26 cellular contexts compared by ENCODE assay signal in genomic region chr9:21580636-21581353, GRCh38.
A peak's percentile ranks its signal among the peaks of the same experiment; 100 is the strongest.
DNase-seq lines count a peak whose midpoint lies in the region; ATAC-seq, FAIRE-seq and TF ChIP-seq lines count a peak whose summit lies in the region.
"Had no signal": no experiment of that assay in that cellular context is flagged by ENCODE, and none has a peak within 500 bp of the region (broad histone marks: within the 10 kb centered on the region; RNA-seq: fewer than 3 reads in every experiment).

No MANE protein-coding gene starts in this region.

- peak; percentile 85 for FAIRE-seq in A549 (lab: Jason Lieb, UNC)
- FAIRE-seq: HepG2 had no signal

- ATAC-seq in A549 (peak in 1 of 2 experiments; percentile 55; a peak in 3 of 6 replicates), GM19035 (IDR thresholded peaks at IDR 0.05; ENCODE audit: unreplicated experiment) (no peak), omental fat pad (ENCODE audit: low FRiP score) (no peak)
- ATAC-seq: activated T-cell treated with anti-CD3 and anti-CD28 coated beads, Interleukin-2, amount 50 U/mL, for 4 hours; HepG2; left cardiac atrium; naive thymus-derived CD4-positive, alpha-beta T cell; right lobe of liver had no signal

- no peaks in the 10 kb centered on the region for H3K9me3 ChIP-seq in A549
- H3K9me3 ChIP-seq: esophagus squamous epithelium, right lobe of liver had no signal

- H3K27ac Mint-ChIP-seq in HFFc6 = peak overlapping the region; percentile 66
- H3K27ac Mint-ChIP-seq: activated CD4-positive, alpha-beta memory T cell treated with anti-CD3 and anti-CD28 coated beads, Interleukin-2, amount 10 ng/mL, durations not matched to agents 7 days and 5 days; naive thymus-derived CD4-positive, alpha-beta T cell had no signal

- 0 out of 5 replicates have a peak, but pooled peaks of 1 of the 2 experiments have one; percentile 20 for TF ChIP-seq EP300 in A549 (IDR thresholded peaks at IDR 0.05)

- DNase-seq in A549 (ENCODE audit: low read depth in 1 of 2, low spot score in 1 of 2) (peak in 1 of 2 experiments; percentile 92), HFFc6 (no peak), astrocyte of the hippocampus (ENCODE audit: low read depth, low spot score) (peak; percentile 48), iris pigment epithelial cell (ENCODE audit: low read depth) (peak; percentile 85), glomerular visceral epithelial cell (ENCODE audit: extremely low spot score) (no peak), D341Med (ENCODE audit: low spot score) (no peak), omental fat pad (ENCODE audit: low spot score) (no peak)
- DNase-seq: ACHN; activated CD4-positive, alpha-beta memory T cell treated with anti-CD3 and anti-CD28 coated beads, Interleukin-2, amount 10 ng/mL, durations not matched to agents 7 days and 5 days; activated naive CD4-positive, alpha-beta T cell treated with Interleukin-2 at 50 U/mL for 16 hours; activated T-cell treated with anti-CD3 and anti-CD28 coated beads, Interleukin-2, amount 50 U/mL, for 4 hours; anterior cingulate cortex; C1 segment of cervical spinal cord; effector CD8-positive, alpha-beta T cell; esophagus squamous epithelium; glutamatergic neuron; left cardiac atrium; mesendoderm; naive thymus-derived CD4-positive, alpha-beta T cell; NCI-H1105 treated with DMSO at 0.1 percent for 48 hours; NCI-H510A treated with DMSO at 0.1 percent for 48 hours; right lobe of liver; RPMI8226; T1000 had no signal

- no peaks in the 10 kb centered on the region for H3K9me3 Mint-ChIP-seq in HFFc6
- H3K9me3 Mint-ChIP-seq: activated CD4-positive, alpha-beta memory T cell treated with anti-CD3 and anti-CD28 coated beads, Interleukin-2, amount 10 ng/mL, durations not matched to agents 7 days and 5 days; activated T-cell treated with anti-CD3 and anti-CD28 coated beads, Interleukin-2, amount 50 U/mL, for 4 hours; naive thymus-derived CD4-positive, alpha-beta T cell had no signal

- CTCF ChIA-PET in A549 (lab: Yijun Ruan, JAX) = interaction anchor here (0.6 to 1.6 kb wide), 8 partner anchors 7 to 146 kb away, joined by 3 to 4 read pairs (median 3); no protein-coding TSS in a partner anchor

- peaks cover 86% of the 10 kb centered on the region for H3K4me1 ChIP-seq in A549
- H3K4me1 ChIP-seq: right lobe of liver had no signal

- peak overlapping the region; percentile 93 to 97 for H3K27ac ChIP-seq in A549
- H3K27ac ChIP-seq: right lobe of liver had no signal

- H3K4me1 Mint-ChIP-seq in HFFc6 (ENCODE audit: low read depth) = peaks cover 90% of the 10 kb centered on the region

- POLR2A ChIA-PET in A549 (lab: Yijun Ruan, JAX) = interaction anchor here (0.7 to 5.5 kb wide), 8 partner anchors 9 to 102 kb away, joined by 3 to 21 read pairs (median 8); no protein-coding TSS in a partner anchor

- peak overlapping the region; percentile 16 for H3K4me3 ChIP-seq in A549
- H3K4me3 ChIP-seq: esophagus squamous epithelium, right lobe of liver had no signal

- H3K36me3 Mint-ChIP-seq in HFFc6 (ENCODE audit: low read depth) = peaks cover 19% of the 10 kb centered on the region
- H3K36me3 Mint-ChIP-seq: naive thymus-derived CD4-positive, alpha-beta T cell had no signal

- TF ChIP-seq CTCF in A549 (IDR thresholded peaks at IDR 0.05) (no peak), HFFc6 (IDR thresholded peaks at IDR 0.05) (no peak), omental fat pad (IDR thresholded peaks at IDR 0.05) (no peak)

- TF ChIP-seq RAD21 in A549 (conservative IDR thresholded peaks at IDR 0.05 in 1 of 2, IDR thresholded peaks at IDR 0.05 in 1 of 2) = no peak

- WGBS in A549 (ENCODE audit: missing lambda C conversion rate) = 1% methylated on average over 11 of the region's 11 CpGs

- H3K4me2 ChIP-seq in A549 = peak overlapping the region; percentile 96

- H3K27me3 Mint-ChIP-seq in HFFc6 (ENCODE audit: insufficient read depth) = peaks cover 3% of the 10 kb centered on the region; the same call in 1 of the 2 replicates

- TF ChIP-seq POLR2A in A549 (IDR thresholded peaks at IDR 0.05; ENCODE audit: low read length) = no peak

- peak overlapping the region; percentile 7; the same call in 1 of the 2 replicates for H3K4me3 Mint-ChIP-seq in HFFc6
- H3K4me3 Mint-ChIP-seq: activated CD4-positive, alpha-beta memory T cell treated with anti-CD3 and anti-CD28 coated beads, Interleukin-2, amount 10 ng/mL, durations not matched to agents 7 days and 5 days; activated T-cell treated with anti-CD3 and anti-CD28 coated beads, Interleukin-2, amount 50 U/mL, for 4 hours; naive thymus-derived CD4-positive, alpha-beta T cell had no signal

TF ChIP-seq in A549, 52 proteins besides CTCF, POLR2A, EP300 and RAD21 (continues in another document):
- TF ChIP-seq ZNF302 (CRISPR knock-in tag; IDR thresholded peaks at IDR 0.05) (no peak), MAFK (IDR thresholded peaks at IDR 0.05; ENCODE audit: partially characterized antibody) (peak; percentile 84), HOXB5 (CRISPR knock-in tag; IDR thresholded peaks at IDR 0.05) (peak; percentile 23; the same call in 1 of the 2 replicates), HDAC2 (IDR thresholded peaks at IDR 0.05) (no peak), PHF8 (IDR thresholded peaks at IDR 0.05; ENCODE audit: borderline replicate concordance, low read depth) (no peak), CHD2 (IDR thresholded peaks at IDR 0.05; ENCODE audit: low read length, partially characterized antibody) (no peak), ATOH8 (CRISPR knock-in tag; IDR thresholded peaks at IDR 0.05; ENCODE audit: low read depth) (peak; percentile 20; the same call in 1 of the 2 replicates), RNF2 (IDR thresholded peaks at IDR 0.05; ENCODE audit: borderline replicate concordance, low read depth) (no peak), FOSB (CRISPR knock-in tag; IDR thresholded peaks at IDR 0.05) (no peak), NPAS2 (CRISPR knock-in tag; IDR thresholded peaks at IDR 0.05; ENCODE audit: borderline replicate concordance) (no peak), FOSL2 (IDR thresholded peaks at IDR 0.05) (no peak), FOSL2 (CRISPR knock-in tag; IDR thresholded peaks at IDR 0.05) (peak; percentile 41), TFCP2L1 (CRISPR knock-in tag; IDR thresholded peaks at IDR 0.05) (no peak), KDM1A (IDR thresholded peaks at IDR 0.05; ENCODE audit: low read depth) (no peak), MYC (IDR thresholded peaks at IDR 0.05; ENCODE audit: borderline replicate concordance, low read length) (no peak), JUN (IDR thresholded peaks at IDR 0.05) (no peak), USF2 (IDR thresholded peaks at IDR 0.05) (no peak), RARB (CRISPR knock-in tag; IDR thresholded peaks at IDR 0.05) (peak; percentile 65; the same call in 1 of the 2 replicates), ESRRA (IDR thresholded peaks at IDR 0.05; ENCODE audit: borderline replicate concordance, low read length) (no peak), SREBF2 (IDR thresholded peaks at IDR 0.05) (no peak), BHLHE40 (IDR thresholded peaks at IDR 0.05; ENCODE audit: low read depth, low read length) (no peak), MAX (IDR thresholded peaks at IDR 0.05) (0 out of 2 replicates have a peak, but pooled peaks have one; percentile 41)
- TF ChIP-seq, protein P1, sequence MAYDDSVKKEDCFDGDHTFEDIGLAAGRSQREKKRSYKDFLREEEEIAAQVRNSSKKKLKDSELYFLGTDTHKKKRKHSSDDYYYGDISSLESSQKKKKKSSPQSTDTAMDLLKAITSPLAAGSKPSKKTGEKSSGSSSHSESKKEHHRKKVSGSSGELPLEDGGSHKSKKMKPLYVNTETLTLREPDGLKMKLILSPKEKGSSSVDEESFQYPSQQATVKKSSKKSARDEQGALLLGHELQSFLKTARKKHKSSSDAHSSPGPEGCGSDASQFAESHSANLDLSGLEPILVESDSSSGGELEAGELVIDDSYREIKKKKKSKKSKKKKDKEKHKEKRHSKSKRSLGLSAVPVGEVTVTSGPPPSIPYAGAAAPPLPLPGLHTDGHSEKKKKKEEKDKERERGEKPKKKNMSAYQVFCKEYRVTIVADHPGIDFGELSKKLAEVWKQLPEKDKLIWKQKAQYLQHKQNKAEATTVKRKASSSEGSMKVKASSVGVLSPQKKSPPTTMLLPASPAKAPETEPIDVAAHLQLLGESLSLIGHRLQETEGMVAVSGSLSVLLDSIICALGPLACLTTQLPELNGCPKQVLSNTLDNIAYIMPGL (CRISPR knock-in tag; IDR thresholded peaks at IDR 0.05; ENCODE audit: borderline replicate concordance) = no peak

Comparison
In these comparisons a context has a peak if more than half of its experiments do, and no peak if none do; other contexts are left out.
1. DNase-seq: peak in astrocyte of the hippocampus (single experiment) and iris pigment epithelial cell (single experiment); none in HFFc6 (single experiment), glomerular visceral epithelial cell (single experiment), D341Med (single experiment) and omental fat pad (single experiment).